Comparison of ENCODE assay signal across 16 cellular contexts in the genomic region with DNA sequence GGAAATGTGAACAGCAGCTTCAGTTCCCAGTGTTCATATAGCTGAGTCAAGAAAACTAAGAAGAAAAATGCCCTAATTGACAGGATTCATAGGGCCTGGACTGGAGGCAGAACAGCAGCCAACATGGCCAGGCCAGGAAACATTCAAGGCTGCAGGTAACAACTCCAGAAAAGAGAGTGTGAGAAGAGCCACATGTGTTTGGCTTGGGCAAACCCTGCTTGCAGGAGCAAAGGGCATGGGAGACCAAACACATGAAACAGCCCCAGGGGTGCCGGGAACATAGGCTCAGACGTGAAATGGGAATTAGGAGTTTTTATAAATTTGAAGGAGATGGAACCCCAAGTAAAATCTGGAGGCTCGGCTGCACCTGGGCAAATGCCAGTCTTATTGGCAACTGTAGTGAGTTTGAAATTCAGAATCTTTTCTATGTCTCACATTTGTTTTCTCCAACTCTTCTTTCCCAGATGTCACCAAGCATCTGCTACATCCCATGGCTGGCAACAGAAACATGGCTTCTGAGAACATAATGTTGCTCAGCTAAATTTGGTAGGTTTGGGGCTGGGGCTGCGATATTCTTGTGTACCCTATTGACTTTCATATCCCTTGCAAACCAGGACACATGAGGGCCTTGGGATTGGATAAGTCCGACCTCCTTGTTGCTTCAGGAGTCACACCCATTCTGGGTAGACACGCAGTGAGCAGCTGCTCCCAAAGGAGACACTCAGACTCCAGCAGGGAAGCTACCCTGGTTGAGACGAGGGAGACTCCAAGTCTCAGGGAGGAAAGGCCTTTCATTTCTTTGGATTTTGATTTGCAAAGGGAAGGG.
"Had no signal": no experiment of that assay in that cellular context is flagged by ENCODE, and none has a peak within 500 bp of the region (broad histone marks: within the 10 kb centered on the region; RNA-seq: fewer than 3 reads in every experiment).

No MANE protein-coding gene starts in this region.

- H3K27ac Mint-ChIP-seq: activated CD8-positive, alpha-beta T cell treated with anti-CD3 and anti-CD28 coated beads for 36 hours; activated naive CD8-positive, alpha-beta T cell treated with anti-CD3 and anti-CD28 coated beads, Interleukin-2, amount 10 ng/mL, durations not matched to agents 7 days and 5 days; activated T-cell treated with anti-CD3 and anti-CD28 coated beads, Interleukin-2, amount 50 U/mL, for 72 hours; memory B cell; nephron progenitor cell; T-helper 1 cell treated with Interleukin-12 subunit alpha and Interleukin-12 subunit beta and Interleukin-4 antibody, amounts not matched to agents 30 μg/mL and 1 μg/mL, for 36 hours; WTC11 had no signal

- H3K9me3 Mint-ChIP-seq: activated CD8-positive, alpha-beta T cell treated with anti-CD3 and anti-CD28 coated beads for 36 hours; activated naive CD8-positive, alpha-beta T cell treated with anti-CD3 and anti-CD28 coated beads, Interleukin-2, amount 10 ng/mL, durations not matched to agents 7 days and 5 days; memory B cell; nephron progenitor cell; T-helper 1 cell treated with Interleukin-12 subunit alpha and Interleukin-12 subunit beta and Interleukin-4 antibody, amounts not matched to agents 30 μg/mL and 1 μg/mL, for 36 hours; WTC11 had no signal

- H3K4me3 ChIP-seq: transverse colon had no signal

- H3K4me1 Mint-ChIP-seq: activated naive CD8-positive, alpha-beta T cell treated with anti-CD3 and anti-CD28 coated beads, Interleukin-2, amount 10 ng/mL, durations not matched to agents 7 days and 5 days; memory B cell; nephron progenitor cell had no signal

- DNase-seq: activated CD4-positive, alpha-beta T cell treated with anti-CD3 and anti-CD28 coated beads for 4 hours; activated CD8-positive, alpha-beta memory T cell treated with anti-CD3 and anti-CD28 coated beads, Interleukin-2, amount 50 U/mL, for 48 hours; activated CD8-positive, alpha-beta T cell treated with anti-CD3 and anti-CD28 coated beads for 36 hours; activated naive CD8-positive, alpha-beta T cell treated with anti-CD3 and anti-CD28 coated beads, Interleukin-2, amount 10 ng/mL, durations not matched to agents 7 days and 5 days; activated T-cell treated with anti-CD3 and anti-CD28 coated beads, Interleukin-2, amount 50 U/mL, for 72 hours; dermis blood vessel endothelial cell; islet precursor cell; nephron progenitor cell; small intestine; stimulated activated CD4-positive, alpha-beta T cell treated with anti-CD3 and anti-CD28 coated beads, Interleukin-4, amount 100 ng/mL, for 24 hours; stimulated activated naive CD4-positive, alpha-beta T cell; transverse colon had no signal

- H3K9me3 ChIP-seq: transverse colon had no signal

- H3K4me1 ChIP-seq: transverse colon had no signal

- H3K36me3 Mint-ChIP-seq: activated naive CD8-positive, alpha-beta T cell treated with anti-CD3 and anti-CD28 coated beads, Interleukin-2, amount 10 ng/mL, durations not matched to agents 7 days and 5 days; memory B cell; WTC11 had no signal

- ATAC-seq: activated CD8-positive, alpha-beta T cell treated with anti-CD3 and anti-CD28 coated beads for 36 hours; activated T-cell treated with anti-CD3 and anti-CD28 coated beads, Interleukin-2, amount 50 U/mL, for 72 hours; WTC11 had no signal

- H3K4me3 Mint-ChIP-seq: activated CD8-positive, alpha-beta T cell treated with anti-CD3 and anti-CD28 coated beads for 36 hours; activated naive CD8-positive, alpha-beta T cell treated with anti-CD3 and anti-CD28 coated beads, Interleukin-2, amount 10 ng/mL, durations not matched to agents 7 days and 5 days; activated T-cell treated with anti-CD3 and anti-CD28 coated beads, Interleukin-2, amount 50 U/mL, for 72 hours; memory B cell; nephron progenitor cell; T-helper 1 cell treated with Interleukin-12 subunit alpha and Interleukin-12 subunit beta and Interleukin-4 antibody, amounts not matched to agents 30 μg/mL and 1 μg/mL, for 36 hours; WTC11 had no signal

- H3K36me3 ChIP-seq: transverse colon had no signal

- H3K27me3 Mint-ChIP-seq: activated CD8-positive, alpha-beta T cell treated with anti-CD3 and anti-CD28 coated beads for 36 hours had no signal

- H3K27me3 ChIP-seq: transverse colon had no signal

- H3K27ac ChIP-seq: epithelial cell of prostate, transverse colon had no signal
